Comparison of ENCODE assay signal across 1 cellular context in genomic region chr22:20909543-20910303, GRCh38.
A peak's percentile ranks its signal among the peaks of the same experiment; 100 is the strongest.
TF ChIP-seq lines count a peak whose summit lies in the region.

No MANE protein-coding gene starts in this region.

TF ChIP-seq in HepG2, 621 proteins besides CTCF, POLR2A, EP300 and RAD21:
- TF ChIP-seq POLR2AphosphoS2 (IDR thresholded peaks at IDR 0.05; ENCODE audit: low read depth, low read length) (no peak), ZNF382 (CRISPR knock-in tag; IDR thresholded peaks at IDR 0.05; ENCODE audit: borderline replicate concordance) (no peak), POGZ (CRISPR knock-in tag; IDR thresholded peaks at IDR 0.05) (no peak), ZNF121 (CRISPR knock-in tag; IDR thresholded peaks at IDR 0.05) (peak; percentile 88), GATAD1 (CRISPR knock-in tag; IDR thresholded peaks at IDR 0.05) (no peak), RFXAP (CRISPR knock-in tag; IDR thresholded peaks at IDR 0.05; ENCODE audit: borderline replicate concordance) (no peak), ZMYM3 (CRISPR knock-in tag; IDR thresholded peaks at IDR 0.05) (0 out of 2 replicates have a peak, but pooled peaks have one; percentile 13), REPIN1 (CRISPR knock-in tag; IDR thresholded peaks at IDR 0.05; ENCODE audit: borderline replicate concordance, low read depth) (no peak)
